Comparison of ENCODE assay signal across 27 cellular contexts in the genomic region with DNA sequence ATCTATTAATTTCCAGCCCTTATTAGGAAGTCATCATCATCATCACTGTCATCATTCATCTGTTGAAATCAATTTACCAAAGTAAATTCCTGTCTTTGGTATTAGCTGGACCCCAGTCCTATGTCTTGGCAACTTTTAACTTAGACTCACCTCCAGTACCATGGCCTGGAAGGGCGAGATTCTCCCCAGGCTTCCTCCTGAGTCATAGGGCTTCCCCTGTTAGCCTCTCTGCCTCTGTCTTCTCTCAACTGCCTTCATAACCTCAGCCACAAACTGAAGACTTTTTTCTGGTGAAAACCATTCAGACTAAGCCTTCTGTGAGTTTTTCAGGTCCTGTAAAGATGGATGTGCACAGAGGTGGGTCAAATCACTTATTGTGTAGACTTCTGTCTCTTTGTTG.
"Had no signal": no experiment of that assay in that cellular context is flagged by ENCODE, and none has a peak within 500 bp of the region (broad histone marks: within the 10 kb centered on the region; RNA-seq: fewer than 3 reads in every experiment).

No MANE protein-coding gene starts in this region.

- H3K9me3 ChIP-seq: gastrocnemius medialis, left ventricle myocardium inferior, lower lobe of right lung, ovary, psoas muscle, right lobe of liver, spleen, tibial artery, upper lobe of left lung, uterus had no signal

- H3K4me1 Mint-ChIP-seq: immature natural killer cell; neural progenitor cell; stimulated activated memory B cell treated with anti-CD40 and anti-IgM and Interleukin-4, amounts not matched to agents 10 μg/mL and 1 μg/mL and 100 μg/mL, for 72 hours had no signal

- H3K36me3 Mint-ChIP-seq: immature natural killer cell; natural killer cell treated with Interleukin-12 subunit alpha and Interleukin-12 subunit beta and Interleukin-15 and Interleukin-18, amount 100 ng/mL, for 72 hours; neural progenitor cell; stimulated activated memory B cell treated with anti-CD40 and anti-IgM and Interleukin-4, amounts not matched to agents 10 μg/mL and 1 μg/mL and 100 μg/mL, for 72 hours had no signal

- H3K4me1 ChIP-seq: gastrocnemius medialis, left ventricle myocardium inferior, lower lobe of right lung, neural progenitor cell, psoas muscle, right lobe of liver, spleen, tibial artery, upper lobe of left lung, uterus had no signal

- H3K4me3 Mint-ChIP-seq: immature natural killer cell; natural killer cell treated with Interleukin-12 subunit alpha and Interleukin-12 subunit beta and Interleukin-15 and Interleukin-18, amount 100 ng/mL, for 72 hours; neural progenitor cell; stimulated activated memory B cell treated with anti-CD40 and anti-IgM and Interleukin-4, amounts not matched to agents 10 μg/mL and 1 μg/mL and 100 μg/mL, for 72 hours; stimulated activated naive CD8-positive, alpha-beta T cell treated with anti-CD3 and anti-CD28 coated beads, Interleukin-15, Interleukin-2, amounts not matched to agents 100 ng/mL and 50 ng/mL, for 24 hours had no signal

- H3K9me3 Mint-ChIP-seq: neural progenitor cell; stimulated activated memory B cell treated with anti-CD40 and anti-IgM and Interleukin-4, amounts not matched to agents 10 μg/mL and 1 μg/mL and 100 μg/mL, for 72 hours had no signal

- DNase-seq: cortex of kidney; dorsolateral prefrontal cortex; effector CD8-positive, alpha-beta T cell; gastrocnemius medialis; immature natural killer cell; left cardiac atrium; left ventricle myocardium inferior; lower lobe of right lung; mesenchymal stem cell; midbrain; nucleus accumbens; ovary; psoas muscle; retina; right lobe of liver; spleen; stimulated activated CD4-positive, alpha-beta T cell treated with anti-CD3 and anti-CD28 coated beads, Interleukin-15, amount 100 ng/mL, for 24 hours; stimulated activated CD4-positive, alpha-beta T cell treated with anti-CD3 and anti-CD28 coated beads, Interleukin-1b, Interleukin-23, amount 100 ng/mL, for 48 hours; stimulated activated CD4-positive, alpha-beta T cell treated with anti-CD3 and anti-CD28 coated beads, Interleukin-4, amount 100 ng/mL, for 24 hours; tibial artery; upper lobe of left lung; uterus had no signal

- H3K27me3 ChIP-seq: dorsolateral prefrontal cortex, gastrocnemius medialis, ovary, right lobe of liver, spleen, tibial artery, upper lobe of left lung, uterus had no signal

- H3K4me3 ChIP-seq: dorsolateral prefrontal cortex, gastrocnemius medialis, left ventricle myocardium inferior, lower lobe of right lung, neural progenitor cell, ovary, psoas muscle, right lobe of liver, spleen, tibial artery, upper lobe of left lung, uterus had no signal

- ATAC-seq: esophagus mucosa; gastrocnemius medialis; left cardiac atrium; lower lobe of right lung; natural killer cell treated with Interleukin-12 subunit alpha and Interleukin-12 subunit beta and Interleukin-15 and Interleukin-18, amount 100 ng/mL, for 72 hours; psoas muscle; right lobe of liver; stimulated activated memory B cell treated with anti-CD40 and anti-IgM and Interleukin-4, amounts not matched to agents 10 μg/mL and 1 μg/mL and 100 μg/mL, for 72 hours had no signal

- H2AFZ ChIP-seq: neural progenitor cell had no signal

- H3K27me3 Mint-ChIP-seq: natural killer cell treated with Interleukin-12 subunit alpha and Interleukin-12 subunit beta and Interleukin-15 and Interleukin-18, amount 100 ng/mL, for 72 hours; stimulated activated memory B cell treated with anti-CD40 and anti-IgM and Interleukin-4, amounts not matched to agents 10 μg/mL and 1 μg/mL and 100 μg/mL, for 72 hours; stimulated activated naive CD8-positive, alpha-beta T cell treated with anti-CD3 and anti-CD28 coated beads, Interleukin-15, Interleukin-2, amounts not matched to agents 100 ng/mL and 50 ng/mL, for 24 hours had no signal

- H3K9ac ChIP-seq: neural progenitor cell had no signal

- H3K27ac ChIP-seq: dorsolateral prefrontal cortex, gastrocnemius medialis, left ventricle myocardium inferior, lower lobe of right lung, neural progenitor cell, ovary, psoas muscle, right lobe of liver, spleen, tibial artery, upper lobe of left lung, uterus had no signal

- H3K27ac Mint-ChIP-seq: immature natural killer cell; natural killer cell treated with Interleukin-12 subunit alpha and Interleukin-12 subunit beta and Interleukin-15 and Interleukin-18, amount 100 ng/mL, for 72 hours; neural progenitor cell; stimulated activated memory B cell treated with anti-CD40 and anti-IgM and Interleukin-4, amounts not matched to agents 10 μg/mL and 1 μg/mL and 100 μg/mL, for 72 hours; stimulated activated naive CD8-positive, alpha-beta T cell treated with anti-CD3 and anti-CD28 coated beads, Interleukin-15, Interleukin-2, amounts not matched to agents 100 ng/mL and 50 ng/mL, for 24 hours had no signal

- H3K4me2 ChIP-seq: neural progenitor cell had no signal

- H3K36me3 ChIP-seq: gastrocnemius medialis, left ventricle myocardium inferior, lower lobe of right lung, neural progenitor cell, ovary, right lobe of liver, spleen, tibial artery, upper lobe of left lung, uterus had no signal
